ENCODE assay signal across 8 cellular contexts in genomic region chr11:65026810-65027209, GRCh38. TPM values are rescaled to one million over a fixed set of nuclear protein-coding genes. Genes with fewer than 3 reads are reported as not detected.
A peak's percentile ranks its signal among the peaks of the same experiment; 100 is the strongest.
DNase-seq lines count a peak whose midpoint lies in the region; ATAC-seq, FAIRE-seq and TF ChIP-seq lines count a peak whose summit lies in the region.

No MANE protein-coding gene starts in this region.

- H3K4me3 Mint-ChIP-seq in CD8-positive, alpha-beta T cell, result peak overlapping the region; percentile 69
- H3K4me3 Mint-ChIP-seq in osteocyte (ENCODE audit: unreplicated experiment), result peak overlapping the region; percentile 84

- H3K27ac Mint-ChIP-seq in CD8-positive, alpha-beta T cell, result peak overlapping the region; percentile 80
- H3K27ac Mint-ChIP-seq in osteocyte (ENCODE audit: unreplicated experiment), result peak overlapping the region; percentile 83

- BruUV-seq in PC-9 (replicated peaks; lab: Mats Ljungman, UMichigan) (no TSS peak), endothelial cell of umbilical vein (replicated peaks; lab: Mats Ljungman, UMichigan) (no TSS peak)

- H3K4me1 Mint-ChIP-seq in CD8-positive, alpha-beta T cell (ENCODE audit: low read depth), result peaks cover 18% of the 10 kb centered on the region
- H3K4me1 Mint-ChIP-seq in osteocyte (ENCODE audit: unreplicated experiment), result peaks cover 16% of the 10 kb centered on the region

- POLR2A ChIA-PET in CD8-positive, alpha-beta T cell (lab: Charles Lee), result interaction anchor here (1.1 to 3.0 kb wide), 7 partner anchors 9 to 95 kb away, joined by 3 to 20 read pairs (median 4); partner anchors contain the start of genes ARL2, FAU, MRPL49 and SAC3D1
- POLR2A ChIA-PET in PC-9 (lab: Charles Lee; ENCODE audit: unreplicated experiment) (interaction anchor here (0.6 kb wide), 1 partner anchor 13 kb away, joined by 5 read pairs; the partner anchor contains the start of gene ARL2), endothelial cell of umbilical vein (lab: Charles Lee) (no interaction called here)

- H3K36me3 Mint-ChIP-seq in CD8-positive, alpha-beta T cell, result peaks cover 6% of the 10 kb centered on the region
- H3K36me3 Mint-ChIP-seq in osteocyte (ENCODE audit: unreplicated experiment), result peaks cover under 1% of the 10 kb centered on the region

- no peaks in the 10 kb centered on the region for H3K27me3 Mint-ChIP-seq in CD8-positive, alpha-beta T cell (ENCODE audit: low read depth)
- H3K27me3 Mint-ChIP-seq in osteocyte (ENCODE audit: unreplicated experiment), result no peaks in the 10 kb centered on the region

- no peaks in the 10 kb centered on the region for H3K27me3 ChIP-seq in CD8-positive, alpha-beta T cell (ENCODE audit: insufficient read depth, low read length)
- H3K27me3 ChIP-seq in PC-9 (ENCODE audit: insufficient read depth, low read depth) (no peaks in the 10 kb centered on the region), endothelial cell of umbilical vein (ENCODE audit: control insufficient read depth in 2 of 2, insufficient read depth in 2 of 2, low read length in 2 of 2) (no peaks in the 10 kb centered on the region)

- no peak for FAIRE-seq in endothelial cell of umbilical vein (lab: Jason Lieb, UNC)

- peaks cover 19% of the 10 kb centered on the region for H3K4me1 ChIP-seq in CD8-positive, alpha-beta T cell (ENCODE audit: insufficient read depth, low read length)
- H3K4me1 ChIP-seq in PC-9 (replicated peaks; ENCODE audit: insufficient read depth) (peaks cover 9% of the 10 kb centered on the region), endothelial cell of umbilical vein (ENCODE audit: control insufficient read depth, extremely low read depth, insufficient read depth, low read length) (peaks cover 11% of the 10 kb centered on the region)

- dilution Hi-C loops in endothelial cell of umbilical vein (cut with MboI; ENCODE audit: extremely low pct_ligation_motif_present, low sequenced_read_pairs), result no loop called here

- TF ChIP-seq CTCF in CD8-positive, alpha-beta T cell (IDR thresholded peaks at IDR 0.05), result no peak
- TF ChIP-seq CTCF in PC-9 (conservative IDR thresholded peaks at IDR 0.05) (no peak), endothelial cell of umbilical vein (IDR thresholded peaks at IDR 0.05; ENCODE audit: extremely low read depth in 1 of 2, insufficient read depth in 1 of 2, low read depth in 1 of 2, low read length in 2 of 2) (no peak), osteocyte (IDR thresholded peaks at IDR 0.05) (no peak)

- H3K36me3 ChIP-seq in CD8-positive, alpha-beta T cell (ENCODE audit: insufficient read depth, low read length), result no peaks in the 10 kb centered on the region
- H3K36me3 ChIP-seq in PC-9 (ENCODE audit: low read depth) (no peaks in the 10 kb centered on the region), endothelial cell of umbilical vein (ENCODE audit: control insufficient read depth in 2 of 2, extremely low read depth in 1 of 2, insufficient read depth in 2 of 2, low read length in 2 of 2) (no peaks in the 10 kb centered on the region)

- no peak overlapping the region for H3K27ac ChIP-seq in CD8-positive, alpha-beta T cell (ENCODE audit: low read depth, low read length)
- H3K27ac ChIP-seq in PC-9, result peak overlapping the region; percentile 36; the same call in 1 of the 2 replicates
- H3K27ac ChIP-seq in endothelial cell of umbilical vein (ENCODE audit: insufficient read depth, low read depth, low read length), result no peak overlapping the region

- no peaks in the 10 kb centered on the region; the same call in 1 of the 2 replicates for H3F3A ChIP-seq in PC-9 (ENCODE audit: insufficient read depth, low read depth)

- peak overlapping the region; percentile 82 for H2AFZ ChIP-seq in PC-9
- peak overlapping the region; percentile 92 for H2AFZ ChIP-seq in endothelial cell of umbilical vein (ENCODE audit: low read depth, low read length)

- intact Hi-C loops in CD8-positive, alpha-beta T cell (cut with DNase I, micrococcal nuclease), result loop anchor here (1.0 to 5.0 kb wide), 14 partner anchors 13 to 545 kb away; partner anchors contain the start of genes ARL2 (in 2 of the 2), ATG2A (in 2 of the 2), CDCA5 (in 2 of the 2) and PPP2R5B (in 2 of the 2)
- intact Hi-C loops in PC-9 (cut with micrococcal nuclease; ENCODE audit: unreplicated experiment) (loop anchor here (1.0 to 5.0 kb wide), 5 partner anchors 90 to 180 kb away; partner anchors contain the start of genes ATG2A, CAPN1, PPP2R5B and ZNHIT2), endothelial cell of umbilical vein (cut with micrococcal nuclease) (loop anchor here (1.0 kb wide), 6 partner anchors 13 to 110 kb away; partner anchors contain the start of genes ARL2, ATG2A, VPS51 and ZNHIT2), left colon (cut with DNase I, micrococcal nuclease) (no loop called here)

- H3K79me2 ChIP-seq in PC-9 (ENCODE audit: low read depth) (no peaks in the 10 kb centered on the region), endothelial cell of umbilical vein (ENCODE audit: control insufficient read depth, insufficient read depth, low read length) (no peaks in the 10 kb centered on the region)

- H3K4me2 ChIP-seq in PC-9 (peak overlapping the region; percentile 86), endothelial cell of umbilical vein (ENCODE audit: insufficient read depth, low read length) (peak overlapping the region; percentile 92)

- no peaks in the 10 kb centered on the region for H3K9me3 Mint-ChIP-seq in CD8-positive, alpha-beta T cell
- no peaks in the 10 kb centered on the region for H3K9me3 Mint-ChIP-seq in osteocyte (ENCODE audit: unreplicated experiment)

- H3K9ac ChIP-seq in endothelial cell of umbilical vein (replicated peaks; ENCODE audit: extremely low read depth, insufficient read depth, low read length), result peak overlapping the region; percentile 43

- CTCF ChIA-PET in CD8-positive, alpha-beta T cell (lab: Charles Lee), result interaction anchor here (0.7 to 6.1 kb wide), 7 partner anchors 9 to 84 kb away, joined by 3 to 58 read pairs (median 4); partner anchors contain the start of genes ARL2, SAC3D1 and TM7SF2
- CTCF ChIA-PET in PC-9 (lab: Charles Lee) (interaction anchor here (0.6 to 1.6 kb wide), 5 partner anchors 11 to 178 kb away, joined by 3 to 7 read pairs (median 4); partner anchors contain the start of gene ARL2), endothelial cell of umbilical vein (lab: Charles Lee) (interaction anchor here (0.6 to 1.2 kb wide), 6 partner anchors 12 to 65 kb away, joined by 3 to 10 read pairs (median 4); partner anchors contain the start of genes ARL2 and SAC3D1)

- H3K4me3 ChIP-seq in CD8-positive, alpha-beta T cell (ENCODE audit: low read depth, low read length), result peak overlapping the region; percentile 34
- peak overlapping the region; percentile 64; the same call in 1 of the 2 replicates for H3K4me3 ChIP-seq in PC-9
- peak overlapping the region in 1 of 3 experiments; percentile 69 for H3K4me3 ChIP-seq in endothelial cell of umbilical vein (replicated peaks in 1 of 3; ENCODE audit: insufficient read depth in 1 of 3, low read depth in 1 of 3, low read length in 3 of 3)

- TF ChIP-seq POLR2A in endothelial cell of umbilical vein (IDR thresholded peaks at IDR 0.05; ENCODE audit: low read depth, low read length), result no peak

- no peak for ATAC-seq in CD8-positive, alpha-beta T cell
- ATAC-seq in GM21447 (IDR thresholded peaks at IDR 0.05; ENCODE audit: unreplicated experiment) (no peak), left colon (no peak)

- H3K9me2 ChIP-seq in PC-9 (ENCODE audit: insufficient read depth), result no peaks in the 10 kb centered on the region

- no peak for DNase-seq in CD8-positive, alpha-beta T cell
- DNase-seq in PC-9 (no peak), endothelial cell of umbilical vein (ENCODE audit: low read depth, low spot score) (no peak), osteocyte (ENCODE audit: extremely low spot score, unreplicated experiment) (no peak), NCI-H2081 (lab: John Stamatoyannopoulos, UW) (no peak), left colon (no peak)
- no peak for DNase-seq in stimulated activated CD4-positive, alpha-beta T cell treated with anti-CD3 and anti-CD28 coated beads, Interleukin-15, amount 100 ng/mL, for 24 hours

- H4K20me1 ChIP-seq in PC-9 (ENCODE audit: insufficient read depth), result no peaks in the 10 kb centered on the region
- H4K20me1 ChIP-seq in endothelial cell of umbilical vein (replicated peaks; ENCODE audit: control insufficient read depth, extremely low read depth, insufficient read depth, low read length), result no peaks in the 10 kb centered on the region

- no peaks in the 10 kb centered on the region for H3K9me3 ChIP-seq in CD8-positive, alpha-beta T cell (ENCODE audit: low read length)
- no peaks in the 10 kb centered on the region for H3K9me3 ChIP-seq in PC-9 (ENCODE audit: insufficient read depth, low read depth)
- no peaks in the 10 kb centered on the region for H3K9me3 ChIP-seq in endothelial cell of umbilical vein (replicated peaks; ENCODE audit: control insufficient read depth, insufficient read depth, low read length)

- H3K9me1 ChIP-seq in endothelial cell of umbilical vein (replicated peaks; ENCODE audit: control insufficient read depth, extremely low read depth, insufficient read depth, low read length), result no peaks in the 10 kb centered on the region

RNA-seq across cellular contexts. Expression of gene SNX15, which starts 0.4 kb away (rescaled TPM):
- 10 to 100 TPM; 10.4 to 14.0 TPM for total RNA-seq in CD8-positive, alpha-beta T cell
- 38.2 and 40.6 TPM in 2 replicates for total RNA-seq in PC-9 (2021)
- 21.0 and 21.8 TPM in 2 replicates for total RNA-seq in endothelial cell of umbilical vein
- polyA plus RNA-seq in endothelial cell of umbilical vein, result 15.2 and 15.5 TPM in 2 replicates
- 13.0 and 13.5 TPM in 2 replicates for polyA plus RNA-seq in endothelial cell of umbilical vein (2011; cell fraction: cytosol; rRNA removed)
- polyA plus RNA-seq in endothelial cell of umbilical vein (2011; cell fraction: nucleus; rRNA removed), result 7.0 and 10.7 TPM in 2 replicates
- 14.0 and 15.6 TPM in 2 replicates for polyA plus RNA-seq in endothelial cell of umbilical vein (2012)
- polyA minus RNA-seq in endothelial cell of umbilical vein, result 6.7 and 11.2 TPM in 2 replicates
- polyA minus RNA-seq in endothelial cell of umbilical vein (2011; cell fraction: cytosol; rRNA and poly(A)+ RNA removed), result 9.2 TPM
- 3.3 TPM in 2 replicates for polyA minus RNA-seq in endothelial cell of umbilical vein (2011; cell fraction: nucleus; rRNA and poly(A)+ RNA removed)
- total RNA-seq in osteocyte, result 26.9 and 30.0 TPM in 2 replicates
- total RNA-seq in left colon, result 10 to 100 TPM; 38.9 to 41.4 TPM

RNA-seq across cellular contexts. Expression of gene ARL2, which starts 12.8 kb away (rescaled TPM):
- 1 to 10 TPM; 8.9 to 9.1 TPM for total RNA-seq in CD8-positive, alpha-beta T cell
- total RNA-seq in PC-9 (2021), result 97.5 and 106 TPM in 2 replicates
- total RNA-seq in endothelial cell of umbilical vein, result 108 and 109 TPM in 2 replicates
- polyA plus RNA-seq in endothelial cell of umbilical vein, result 259 and 312 TPM in 2 replicates
- polyA plus RNA-seq in endothelial cell of umbilical vein (2011; cell fraction: cytosol; rRNA removed), result 204 and 208 TPM in 2 replicates
- 66.3 and 67.6 TPM in 2 replicates for polyA plus RNA-seq in endothelial cell of umbilical vein (2011; cell fraction: nucleus; rRNA removed)
- 114 and 203 TPM in 2 replicates for polyA plus RNA-seq in endothelial cell of umbilical vein (2012)
- polyA minus RNA-seq in endothelial cell of umbilical vein, result 49.1 and 55.8 TPM in 2 replicates
- polyA minus RNA-seq in endothelial cell of umbilical vein (2011; cell fraction: cytosol; rRNA and poly(A)+ RNA removed), result 84.2 TPM
- 12.8 and 17.8 TPM in 2 replicates for polyA minus RNA-seq in endothelial cell of umbilical vein (2011; cell fraction: nucleus; rRNA and poly(A)+ RNA removed)
- 118 and 124 TPM in 2 replicates for total RNA-seq in osteocyte
- total RNA-seq in left colon, result 10 to 100 TPM; 59.1 to 60.3 TPM

RNA-seq across cellular contexts. Expression of gene SAC3D1, which starts 14.2 kb away (rescaled TPM):
- under 1 TPM; 0.57 to 0.94 TPM for total RNA-seq in CD8-positive, alpha-beta T cell
- 33.9 and 48.0 TPM in 2 replicates for total RNA-seq in PC-9 (2021)
- total RNA-seq in endothelial cell of umbilical vein, result 16.6 and 18.0 TPM in 2 replicates
- 17.0 and 22.2 TPM in 2 replicates for polyA plus RNA-seq in endothelial cell of umbilical vein
- polyA plus RNA-seq in endothelial cell of umbilical vein (2011; cell fraction: cytosol; rRNA removed), result 11.5 and 14.9 TPM in 2 replicates
- polyA plus RNA-seq in endothelial cell of umbilical vein (2011; cell fraction: nucleus; rRNA removed), result 5.8 and 6.4 TPM in 2 replicates
- 8.9 and 10.4 TPM in 2 replicates for polyA plus RNA-seq in endothelial cell of umbilical vein (2012)
- 3.3 and 4.1 TPM in 2 replicates for polyA minus RNA-seq in endothelial cell of umbilical vein
- 45.5 TPM for polyA minus RNA-seq in endothelial cell of umbilical vein (2011; cell fraction: cytosol; rRNA and poly(A)+ RNA removed)
- polyA minus RNA-seq in endothelial cell of umbilical vein (2011; cell fraction: nucleus; rRNA and poly(A)+ RNA removed), result 1.4 and 1.8 TPM in 2 replicates
- total RNA-seq in osteocyte, result 15.0 and 15.6 TPM in 2 replicates
- total RNA-seq in left colon, result 10 to 100 TPM; 11.1 to 11.6 TPM

RNA-seq across cellular contexts. Expression of gene BATF2, which starts 30.0 kb away (rescaled TPM):
- total RNA-seq in CD8-positive, alpha-beta T cell, result not detected
- total RNA-seq in PC-9 (2021), result 0.46 and 1.2 TPM in 2 replicates
- total RNA-seq in endothelial cell of umbilical vein, result 0.75 and 0.81 TPM in 2 replicates
- 0.75 and 1.5 TPM in 2 replicates for polyA plus RNA-seq in endothelial cell of umbilical vein
- polyA plus RNA-seq in endothelial cell of umbilical vein (2011; cell fraction: cytosol; rRNA removed), result 0.92 and 1.1 TPM in 2 replicates
- polyA plus RNA-seq in endothelial cell of umbilical vein (2011; cell fraction: nucleus; rRNA removed), result 0.28 and 0.49 TPM in 2 replicates
- polyA plus RNA-seq in endothelial cell of umbilical vein (2012), result 0.63 and 0.79 TPM in 2 replicates
- 0.34 and 0.70 TPM in 2 replicates for polyA minus RNA-seq in endothelial cell of umbilical vein
- not detected for polyA minus RNA-seq in endothelial cell of umbilical vein (2011; cell fraction: cytosol; rRNA and poly(A)+ RNA removed)
- not detected in 2 replicates for polyA minus RNA-seq in endothelial cell of umbilical vein (2011; cell fraction: nucleus; rRNA and poly(A)+ RNA removed)
- total RNA-seq in osteocyte, result not detected in 2 replicates
- 10 to 100 TPM; 17.4 to 17.6 TPM for total RNA-seq in left colon

RNA-seq across cellular contexts. Expression of gene NAALADL1, which starts 31.5 kb away (rescaled TPM):
- total RNA-seq in CD8-positive, alpha-beta T cell, result 1 to 10 TPM; 5.4 to 6.1 TPM
- not detected in 2 replicates for total RNA-seq in PC-9 (2021)
- total RNA-seq in endothelial cell of umbilical vein, result 4.4 and 6.8 TPM in 2 replicates
- polyA plus RNA-seq in endothelial cell of umbilical vein, result 13.9 and 16.5 TPM in 2 replicates
- 11.3 and 13.9 TPM in 2 replicates for polyA plus RNA-seq in endothelial cell of umbilical vein (2011; cell fraction: cytosol; rRNA removed)
- 8.9 and 13.3 TPM in 2 replicates for polyA plus RNA-seq in endothelial cell of umbilical vein (2011; cell fraction: nucleus; rRNA removed)
- polyA plus RNA-seq in endothelial cell of umbilical vein (2012), result 7.0 and 11.1 TPM in 2 replicates
- 2.4 and 6.3 TPM in 2 replicates for polyA minus RNA-seq in endothelial cell of umbilical vein
- not detected for polyA minus RNA-seq in endothelial cell of umbilical vein (2011; cell fraction: cytosol; rRNA and poly(A)+ RNA removed)
- polyA minus RNA-seq in endothelial cell of umbilical vein (2011; cell fraction: nucleus; rRNA and poly(A)+ RNA removed), result 1.6 and 2.6 TPM in 2 replicates
- total RNA-seq in osteocyte, result not detected in 2 replicates
- 10 to 100 TPM in 1 of 2 donors, 1 to 10 TPM in 1; 7.8 to 34.1 TPM for total RNA-seq in left colon

Comparison
In these comparisons a context has a peak if more than half of its experiments do, and no peak if none do; other contexts are left out.
1. intact Hi-C loops: an anchor here in CD8-positive, alpha-beta T cell (1.0 to 5.0 kb wide), PC-9 (1.0 to 5.0 kb wide) and endothelial cell of umbilical vein (1.0 kb wide); none called in left colon.